In the genomic region with DNA sequence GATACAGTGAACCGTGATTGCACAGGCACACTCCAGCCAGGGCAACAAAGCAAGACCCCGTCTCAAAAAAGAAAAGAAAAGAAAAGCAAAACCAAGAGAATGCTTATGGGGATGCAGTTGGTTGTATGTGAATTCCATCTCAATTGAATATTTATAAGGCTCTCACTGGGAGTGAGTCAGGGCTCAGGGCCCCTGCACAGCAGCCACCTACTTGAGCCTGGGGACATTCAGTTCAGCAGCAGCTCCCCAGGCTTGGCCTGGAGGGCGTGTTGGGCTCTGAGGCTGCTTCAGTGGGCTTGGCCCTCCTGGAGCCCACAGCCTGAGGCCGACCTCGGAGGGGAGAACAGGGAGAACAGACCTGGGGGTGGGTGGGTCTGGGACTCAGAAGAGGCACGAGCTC, we compare ENCODE assay signal across 14 cellular contexts. TPM values are rescaled to one million over a fixed set of nuclear protein-coding genes. Genes with fewer than 3 reads are reported as not detected.
A peak's percentile ranks its signal among the peaks of the same experiment; 100 is the strongest.
DNase-seq lines count a peak whose midpoint lies in the region; ATAC-seq and TF ChIP-seq lines count a peak whose summit lies in the region.
"Had no signal": no experiment of that assay in that cellular context is flagged by ENCODE, and none has a peak within 500 bp of the region (broad histone marks: within the 10 kb centered on the region; RNA-seq: fewer than 3 reads in every experiment).

No MANE protein-coding gene starts in this region.

- H3K27ac ChIP-seq in SK-N-MC: no peak overlapping the region
- peak overlapping the region; percentile 4 to 66 (median 51) for H3K27ac ChIP-seq in stomach
- H3K27ac ChIP-seq in MM.1S (ENCODE audit: low read length): no peak overlapping the region
- H3K27ac ChIP-seq in caudate nucleus (ENCODE audit: low read depth, low read length): no peak overlapping the region
- H3K27ac ChIP-seq: breast epithelium, hepatocyte, parathyroid adenoma had no signal

- intact Hi-C loops in stomach (cut with DNase I; ENCODE audit: low total_unique reads): no loop called here

- H3K4me3 Mint-ChIP-seq in activated naive CD4-positive, alpha-beta T cell treated with anti-CD3 and anti-CD28 coated beads, Interleukin-2, amount 50 U/mL, for 24 hours: peak overlapping the region; percentile 60

- no peak for TF ChIP-seq EP300 in stomach (IDR thresholded peaks at IDR 0.05)

- H3K9me2 ChIP-seq in MM.1S (replicated peaks; ENCODE audit: insufficient read depth, low read length): no peaks in the 10 kb centered on the region

- H3K4me3 ChIP-seq in SK-N-MC (peak overlapping the region; percentile 47), stomach (no peak overlapping the region), MM.1S (ENCODE audit: low read length) (no peak overlapping the region)
- H3K4me3 ChIP-seq: breast epithelium, hepatocyte had no signal

- 53 to 96% (median 61%) methylated on average over 2 to 6 of the region's 6 CpGs for whole genome bisulfite sequencing in stomach, 5 donors

- no peaks in the 10 kb centered on the region for H3K36me3 Mint-ChIP-seq in activated naive CD4-positive, alpha-beta T cell treated with anti-CD3 and anti-CD28 coated beads, Interleukin-2, amount 50 U/mL, for 24 hours

- no peaks in the 10 kb centered on the region for H3F3A ChIP-seq in MM.1S (ENCODE audit: insufficient read depth, low read length)

- no peak overlapping the region for H2AFZ ChIP-seq in MM.1S (ENCODE audit: low read length)
- H2AFZ ChIP-seq: hepatocyte, parathyroid adenoma had no signal

- H3K9ac ChIP-seq in SK-N-MC (ENCODE audit: insufficient read length) (no peak overlapping the region), MM.1S (ENCODE audit: low read length) (no peak overlapping the region)
- H3K9ac ChIP-seq: parathyroid adenoma had no signal

- H3K9me3 Mint-ChIP-seq in activated naive CD4-positive, alpha-beta T cell treated with anti-CD3 and anti-CD28 coated beads, Interleukin-2, amount 50 U/mL, for 24 hours: no peaks in the 10 kb centered on the region
- H3K9me3 Mint-ChIP-seq: stimulated activated naive B cell treated with anti-CD40 and anti-IgM and Interleukin-4, amounts not matched to agents 10 μg/mL and 1 μg/mL and 100 μg/mL, for 72 hours had no signal

- no peaks in the 10 kb centered on the region for H4K20me1 ChIP-seq in MM.1S (ENCODE audit: insufficient read depth, low read length)

- no peak for DNase-seq in activated naive CD4-positive, alpha-beta T cell (lab: John Stamatoyannopoulos, UW)
- DNase-seq in SK-N-MC (ENCODE audit: low read depth, low spot score) (no peak), kidney tubule cell (ENCODE audit: low spot score) (peak; percentile 6), stomach (no peak), MM.1S (no peak), caudate nucleus (lab: John Stamatoyannopoulos, UW) (no peak)
- DNase-seq: kidney glomerular epithelial cell; NCI-H2227 treated with DMSO at 0.1 percent for 48 hours; stimulated activated naive B cell treated with anti-CD40 and anti-IgM and Interleukin-4, amounts not matched to agents 10 μg/mL and 1 μg/mL and 100 μg/mL, for 72 hours had no signal

- H3K27me3 Mint-ChIP-seq in activated naive CD4-positive, alpha-beta T cell treated with anti-CD3 and anti-CD28 coated beads, Interleukin-2, amount 50 U/mL, for 24 hours: no peaks in the 10 kb centered on the region
- H3K27me3 Mint-ChIP-seq: stimulated activated naive B cell treated with anti-CD40 and anti-IgM and Interleukin-4, amounts not matched to agents 10 μg/mL and 1 μg/mL and 100 μg/mL, for 72 hours had no signal

- H3K27me3 ChIP-seq in stomach (peaks cover 0 to 46% (median 0%) of the 10 kb centered on the region in 3 donors), MM.1S (replicated peaks; ENCODE audit: insufficient read depth, low read length) (no peaks in the 10 kb centered on the region)
- H3K27me3 ChIP-seq: breast epithelium, hepatocyte had no signal

- no peak for TF ChIP-seq CTCF in stomach (IDR thresholded peaks at IDR 0.05)
- TF ChIP-seq CTCF in MM.1S (IDR thresholded peaks at IDR 0.05; ENCODE audit: low read length): no peak

- no peaks in the 10 kb centered on the region for H3K36me3 ChIP-seq in SK-N-MC (ENCODE audit: insufficient read depth, low read length)
- no peaks in the 10 kb centered on the region for H3K36me3 ChIP-seq in stomach
- H3K36me3 ChIP-seq in MM.1S (replicated peaks; ENCODE audit: insufficient read depth, low read length): no peaks in the 10 kb centered on the region
- H3K36me3 ChIP-seq: breast epithelium had no signal

- no peak for ATAC-seq in HG02571 (IDR thresholded peaks at IDR 0.05; ENCODE audit: unreplicated experiment)
- ATAC-seq: stimulated activated naive B cell treated with anti-CD40 and anti-IgM and Interleukin-4, amounts not matched to agents 10 μg/mL and 1 μg/mL and 100 μg/mL, for 72 hours had no signal

- H3K4me2 ChIP-seq in MM.1S (ENCODE audit: low read depth, low read length): no peak overlapping the region
- H3K4me2 ChIP-seq: hepatocyte had no signal

- TF ChIP-seq POLR2A in stomach (IDR thresholded peaks at IDR 0.05): no peak

- H3K4me1 ChIP-seq in stomach (peaks cover 76 to 100% (median 96%) of the 10 kb centered on the region in 4 donors), MM.1S (ENCODE audit: low read length) (no peaks in the 10 kb centered on the region)
- H3K4me1 ChIP-seq: breast epithelium had no signal

- peaks cover 46% of the 10 kb centered on the region for H3K4me1 Mint-ChIP-seq in activated naive CD4-positive, alpha-beta T cell treated with anti-CD3 and anti-CD28 coated beads, Interleukin-2, amount 50 U/mL, for 24 hours

- H3K79me2 ChIP-seq in MM.1S (ENCODE audit: low read length): no peaks in the 10 kb centered on the region; the same call in 1 of the 2 replicates

- H3K9me3 ChIP-seq in SK-N-MC (ENCODE audit: low read depth, low read length) (no peaks in the 10 kb centered on the region), stomach (no peaks in the 10 kb centered on the region), MM.1S (replicated peaks; ENCODE audit: insufficient read depth, low read length) (no peaks in the 10 kb centered on the region)
- H3K9me3 ChIP-seq: breast epithelium had no signal

- peak overlapping the region; percentile 68 for H3K27ac Mint-ChIP-seq in activated naive CD4-positive, alpha-beta T cell treated with anti-CD3 and anti-CD28 coated beads, Interleukin-2, amount 50 U/mL, for 24 hours

RNA-seq across cellular contexts. Expression of a gene that starts 24.6 kb away (rescaled TPM):
- 10 to 100 TPM in 4 of 5 donors, 1 to 10 TPM in 1; 3.9 to 85.7 (median 20.5) TPM for total RNA-seq in stomach
- 10 to 100 TPM in 1 of 3 donors, 1 to 10 TPM in 2; 4.1 to 10.6 (median 4.2) TPM for polyA plus RNA-seq in stomach

Comparison
In these comparisons a context has a peak if more than half of its experiments do, and no peak if none do; other contexts are left out.
1. H3K27ac ChIP-seq: peak in stomach (5 of 5); none in SK-N-MC (single experiment), MM.1S (single experiment) and caudate nucleus (single experiment).